14 cellular contexts compared by ENCODE assay signal in the genomic region with DNA sequence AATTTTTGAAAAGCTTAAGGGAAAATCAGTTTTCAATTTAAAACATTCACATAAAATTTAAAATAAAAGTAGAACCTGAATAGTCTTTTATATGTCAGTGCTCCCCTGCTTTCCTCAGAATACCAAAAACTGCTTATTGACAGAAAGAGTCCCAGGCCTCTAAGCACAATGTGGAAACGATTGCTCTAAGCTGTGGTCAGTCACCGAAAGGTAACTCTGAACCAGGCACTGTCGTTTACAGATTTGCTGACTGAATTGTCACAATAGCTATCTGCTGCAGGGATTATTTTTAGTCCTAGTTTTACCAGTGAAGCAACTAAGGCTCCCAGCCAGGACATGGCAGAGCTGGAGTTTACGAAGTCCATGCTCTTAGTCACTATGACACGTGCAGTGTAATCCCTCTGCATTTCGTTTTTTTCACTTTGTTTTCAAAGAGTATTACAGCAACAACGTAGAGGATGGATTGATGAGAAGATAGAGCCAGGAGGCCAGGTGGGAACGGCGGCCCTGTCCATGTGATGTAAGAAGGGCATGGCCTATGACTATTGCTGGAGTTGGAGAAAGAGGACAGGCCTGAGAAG. TPM values are rescaled to one million over a fixed set of nuclear protein-coding genes. Genes with fewer than 3 reads are reported as not detected.
DNase-seq lines count a peak whose midpoint lies in the region; ATAC-seq and TF ChIP-seq lines count a peak whose summit lies in the region.
"Had no signal": no experiment of that assay in that cellular context is flagged by ENCODE, and none has a peak within 500 bp of the region (broad histone marks: within the 10 kb centered on the region; RNA-seq: fewer than 3 reads in every experiment).

No MANE protein-coding gene starts in this region.

- no peak overlapping the region for H3K4me3 Mint-ChIP-seq in WTC11

- H3K27ac Mint-ChIP-seq in WTC11, result no peak overlapping the region

- no peak for ATAC-seq in WTC11

- TF ChIP-seq CTCF in fibroblast of the aortic adventitia (IDR thresholded peaks at IDR 0.05; ENCODE audit: insufficient read depth, low read length) (no peak), retinal pigment epithelial cell (conservative IDR thresholded peaks at IDR 0.05; ENCODE audit: low read depth, low read length) (no peak), WTC11 (IDR thresholded peaks at IDR 0.05) (no peak)

- POLR2A ChIA-PET in WTC11 (lab: Charles Lee), result no interaction called here

- CTCF ChIA-PET in WTC11 (lab: Charles Lee), result no interaction called here

- H3K4me1 Mint-ChIP-seq in WTC11, result no peaks in the 10 kb centered on the region

- DNase-seq in GM03348 (ENCODE audit: low spot score) (peak; percentile 31), amniotic epithelial cell (ENCODE audit: low read depth) (peak; percentile 79), fibroblast of the aortic adventitia (ENCODE audit: low read depth) (peak; percentile 73), retinal pigment epithelial cell (ENCODE audit: low read depth) (peak; percentile 57), ureter (ENCODE audit: low spot score) (no peak), WTC11 (ENCODE audit: low spot score) (no peak), NCI-H526 (lab: John Stamatoyannopoulos, UW) (no peak)
- no peak for DNase-seq in stimulated activated CD4-positive, alpha-beta T cell treated with anti-CD3 and anti-CD28 coated beads, Interleukin-1b, Interleukin-23, amount 100 ng/mL, for 48 hours
- DNase-seq: activated CD4-positive, alpha-beta T cell treated with anti-CD3 and anti-CD28 coated beads, Interleukin-2, amount 50 U/mL, for 4 hours; DMS79; KBM-7; left lung; stomach had no signal

- no peak overlapping the region for H3K4me3 ChIP-seq in fibroblast of the aortic adventitia (ENCODE audit: low read depth, low read length)
- H3K4me3 ChIP-seq in retinal pigment epithelial cell (ENCODE audit: low read length), result no peak overlapping the region
- H3K4me3 ChIP-seq: left lung, stomach had no signal

- peaks cover 15% of the 10 kb centered on the region for H3K9me3 Mint-ChIP-seq in WTC11

- no peaks in the 10 kb centered on the region for H3K36me3 Mint-ChIP-seq in WTC11

- no peaks in the 10 kb centered on the region; the same call in 1 of the 2 replicates for H3K27me3 Mint-ChIP-seq in WTC11 (ENCODE audit: low read depth)

TF ChIP-seq in WTC11, 78 proteins besides CTCF, POLR2A, EP300 and RAD21:
- no peak for TF ChIP-seq KAT7 (CRISPR knock-in tag; IDR thresholded peaks at IDR 0.05; ENCODE audit: borderline replicate concordance)
- no peak for TF ChIP-seq ZNF416 (CRISPR knock-in tag; IDR thresholded peaks at IDR 0.05)
- TF ChIP-seq CREM (CRISPR knock-in tag; IDR thresholded peaks at IDR 0.05), result no peak
- TF ChIP-seq SMAD4 (CRISPR knock-in tag; IDR thresholded peaks at IDR 0.05), result no peak
- no peak for TF ChIP-seq TCF7 (CRISPR knock-in tag; IDR thresholded peaks at IDR 0.05; ENCODE audit: low read depth)
- no peak for TF ChIP-seq ESRRA (CRISPR knock-in tag; IDR thresholded peaks at IDR 0.05; ENCODE audit: borderline replicate concordance)
- TF ChIP-seq JAZF1 (CRISPR knock-in tag; IDR thresholded peaks at IDR 0.05), result no peak
- no peak for TF ChIP-seq ELF4 (CRISPR knock-in tag; IDR thresholded peaks at IDR 0.05; ENCODE audit: low read depth)
- TF ChIP-seq, protein P1, sequence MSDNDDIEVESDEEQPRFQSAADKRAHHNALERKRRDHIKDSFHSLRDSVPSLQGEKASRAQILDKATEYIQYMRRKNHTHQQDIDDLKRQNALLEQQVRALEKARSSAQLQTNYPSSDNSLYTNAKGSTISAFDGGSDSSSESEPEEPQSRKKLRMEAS (CRISPR knock-in tag; IDR thresholded peaks at IDR 0.05), result no peak
- TF ChIP-seq NFYB (CRISPR knock-in tag; conservative IDR thresholded peaks at IDR 0.05; ENCODE audit: low read depth), result no peak

RNA-seq across cellular contexts. Expression of a gene that starts 28.1 kb away (rescaled TPM):
- total RNA-seq in fibroblast of the aortic adventitia (ENCODE audit: low replicate concordance) (not detected in 2 replicates), ureter (not detected), WTC11 (2021) (not detected in 3 replicates)
- total RNA-seq: chondrocyte, left lung, stomach had no signal

Comparison
In these comparisons a context has a peak if more than half of its experiments do, and no peak if none do; other contexts are left out.
1. DNase-seq: peak in GM03348 (single experiment), amniotic epithelial cell (single experiment), fibroblast of the aortic adventitia (single experiment) and retinal pigment epithelial cell (single experiment); none in stimulated activated CD4-positive, alpha-beta T cell treated with anti-CD3 and anti-CD28 coated beads, Interleukin-1b, Interleukin-23, amount 100 ng/mL, for 48 hours (single experiment), ureter (single experiment), WTC11 (single experiment) and NCI-H526 (0 of 2).